Comparison of ENCODE assay signal across 22 cellular contexts in the genomic region with DNA sequence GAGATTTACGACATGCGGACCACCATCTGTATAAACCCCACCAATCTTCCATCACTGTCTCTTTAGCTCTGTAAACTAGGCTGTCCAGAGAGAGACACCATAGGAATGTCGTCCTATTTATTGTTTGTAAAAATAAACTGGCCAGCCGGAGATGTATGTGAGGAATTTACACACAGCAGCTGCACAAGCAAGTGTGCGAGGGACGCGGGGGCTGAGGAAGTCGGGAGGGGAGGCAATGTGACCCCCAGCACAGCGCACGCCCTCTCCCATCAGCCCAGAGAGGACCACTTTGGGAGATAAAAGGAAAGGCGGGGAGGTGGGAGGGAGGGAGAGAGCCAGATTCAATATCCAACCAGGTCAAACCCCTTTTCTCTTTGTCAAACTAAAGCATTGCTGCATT.
DNase-seq lines count a peak whose midpoint lies in the region; ATAC-seq and TF ChIP-seq lines count a peak whose summit lies in the region.
"Had no signal": no experiment of that assay in that cellular context is flagged by ENCODE, and none has a peak within 500 bp of the region (broad histone marks: within the 10 kb centered on the region; RNA-seq: fewer than 3 reads in every experiment).

No MANE protein-coding gene starts in this region.

- no peak overlapping the region for H3K4me2 ChIP-seq in IMR-90 (ENCODE audit: low read depth, low read length)
- H3K4me2 ChIP-seq in neuronal stem cell (ENCODE audit: insufficient read depth, low read length, poor library complexity, severe bottlenecking): no peak overlapping the region
- H3K4me2 ChIP-seq: BLaER1 treated with 17β-estradiol and CSF1 and Interleukin-3, amounts not matched to agents 10 nM and 100 nM had no signal

- H3K4me1 ChIP-seq in IMR-90 (ENCODE audit: control insufficient read depth, insufficient read depth, low read length) (no peaks in the 10 kb centered on the region), neuronal stem cell (ENCODE audit: control insufficient read depth in 2 of 2, insufficient read depth in 1 of 2, low read depth in 1 of 2, low read length in 2 of 2) (peaks cover 7% of the 10 kb centered on the region in 2 donors)
- H3K4me1 ChIP-seq: BE2C; BLaER1 treated with 17β-estradiol and CSF1 and Interleukin-3, amounts not matched to agents 10 nM and 100 nM had no signal

- no peak overlapping the region for H2AK5ac ChIP-seq in IMR-90 (ENCODE audit: low read depth, low read length)
- H2AK5ac ChIP-seq in neuronal stem cell (ENCODE audit: low read depth, low read length): no peak overlapping the region

- no peaks in the 10 kb centered on the region for H3K27me3 Mint-ChIP-seq in nephron (ENCODE audit: low read depth)

- no peak for DNase-seq in IMR-90
- DNase-seq in left kidney (ENCODE audit: low read depth, low spot score): peak; percentile 94
- DNase-seq in neuronal stem cell (ENCODE audit: low spot score): no peak
- DNase-seq in kidney glomerular epithelial cell (lab: John Stamatoyannopoulos, UW): no peak
- DNase-seq in SHP77 treated with DMSO at 0.1 percent for 48 hours (lab: John Stamatoyannopoulos, UW): no peak
- no peak for DNase-seq in left cardiac atrium
- DNase-seq: BE2C; CD4-positive, alpha-beta T cell; CD8-positive, alpha-beta memory T cell; DMS 273 treated with DMSO at 0.1 percent for 48 hours; DMS79; EL; GDM1; GOT3; H7; HCEC 1CT had no signal

- H3K4me3 ChIP-seq in IMR-90 (ENCODE audit: insufficient read depth, low read depth, low read length): no peak overlapping the region
- no peak overlapping the region for H3K4me3 ChIP-seq in neuronal stem cell (ENCODE audit: low read length in 2 of 2)
- H3K4me3 ChIP-seq: BLaER1 treated with 17β-estradiol and CSF1 and Interleukin-3, amounts not matched to agents 10 nM and 100 nM; GM12878 had no signal

- H3K27me3 ChIP-seq in IMR-90 (ENCODE audit: control insufficient read depth, insufficient read depth, low read length): peaks cover 2% of the 10 kb centered on the region; the same call in 1 of the 2 replicates
- H3K27me3 ChIP-seq in neuronal stem cell (ENCODE audit: control insufficient read depth in 3 of 3, insufficient read depth in 3 of 3, low read depth in 1 of 3, low read length in 3 of 3): no peaks in the 10 kb centered on the region
- H3K27me3 ChIP-seq: BE2C; BLaER1 treated with 17β-estradiol and CSF1 and Interleukin-3, amounts not matched to agents 10 nM and 100 nM had no signal

- no peak for TF ChIP-seq RAD21 in IMR-90 (IDR thresholded peaks at IDR 0.05; ENCODE audit: low read length)

- in situ Hi-C loops in IMR-90 (cut with MboI; ENCODE audit: low sequenced_read_pairs): no loop called here

- no peak overlapping the region for H2BK15ac ChIP-seq in IMR-90 (ENCODE audit: low read depth, low read length)
- peak overlapping the region; percentile 75 for H2BK15ac ChIP-seq in neuronal stem cell (ENCODE audit: low read length)

- POLR2A ChIA-PET in IMR-90 (lab: Charles Lee; ENCODE audit: unreplicated experiment): no interaction called here

- H2BK120ac ChIP-seq in IMR-90 (ENCODE audit: low read depth, low read length): 0 out of 2 replicates have a peak overlapping the region, but pooled peaks have one; percentile 15
- no peak overlapping the region for H2BK120ac ChIP-seq in neuronal stem cell (ENCODE audit: low read depth, low read length)

- no peak overlapping the region for H3K18ac ChIP-seq in IMR-90 (ENCODE audit: low read depth, low read length)
- peak overlapping the region; percentile 79 for H3K18ac ChIP-seq in neuronal stem cell (ENCODE audit: low read length)

- intact Hi-C loops in IMR-90 (cut with micrococcal nuclease): no loop called here
- intact Hi-C loops in left cardiac atrium (cut with DNase I): no loop called here

- H3K9ac ChIP-seq in IMR-90 (ENCODE audit: low read depth, low read length) (no peak overlapping the region), neuronal stem cell (ENCODE audit: low read depth, low read length, poor library complexity) (no peak overlapping the region)
- H3K9ac ChIP-seq: BLaER1 treated with 17β-estradiol and CSF1 and Interleukin-3, amounts not matched to agents 10 nM and 100 nM had no signal

- no peak overlapping the region for H2BK20ac ChIP-seq in IMR-90 (ENCODE audit: low read depth, low read length)

- H3K79me1 ChIP-seq in IMR-90 (ENCODE audit: low read depth in 1 of 2, low read length in 2 of 2): no peaks in the 10 kb centered on the region
- H3K79me1 ChIP-seq in neuronal stem cell (ENCODE audit: low read depth, low read length): no peaks in the 10 kb centered on the region

- H3K23ac ChIP-seq in IMR-90 (ENCODE audit: low read depth, low read length) (no peak overlapping the region), neuronal stem cell (ENCODE audit: low read depth, low read length, poor library complexity) (no peak overlapping the region)

- H3K9me3 Mint-ChIP-seq in nephron: no peaks in the 10 kb centered on the region

- peak overlapping the region; percentile 39 for H2AFZ ChIP-seq in IMR-90 (replicated peaks; ENCODE audit: low read length, poor library complexity)
- H2AFZ ChIP-seq in neuronal stem cell (ENCODE audit: low read length): no peak overlapping the region

- BruUV-seq in IMR-90 (replicated peaks; lab: Mats Ljungman, UMichigan): no TSS peak

- TF ChIP-seq POLR2A in IMR-90 (IDR thresholded peaks at IDR 0.05; ENCODE audit: low read depth, low read length): no peak

- H3K27ac ChIP-seq in IMR-90 (ENCODE audit: insufficient read depth, low read length) (no peak overlapping the region), neuronal stem cell (replicated peaks; ENCODE audit: low read length) (no peak overlapping the region)
- H3K27ac ChIP-seq: 22Rv1; BLaER1 treated with 17β-estradiol and CSF1 and Interleukin-3, amounts not matched to agents 10 nM and 100 nM had no signal

- no peak overlapping the region for H3K14ac ChIP-seq in IMR-90 (replicated peaks; ENCODE audit: low read depth, low read length)
- no peak overlapping the region for H3K14ac ChIP-seq in neuronal stem cell (ENCODE audit: low read length)

- H4K20me1 ChIP-seq in IMR-90 (ENCODE audit: insufficient read depth, low read length): no peaks in the 10 kb centered on the region
- H4K20me1 ChIP-seq: BLaER1 treated with 17β-estradiol and CSF1 and Interleukin-3, amounts not matched to agents 10 nM and 100 nM had no signal

- H3K9me1 ChIP-seq in IMR-90 (ENCODE audit: insufficient read depth, low read length): peaks cover 3% of the 10 kb centered on the region; the same call in 1 of the 2 replicates

- H2BK5ac ChIP-seq in IMR-90 (ENCODE audit: low read depth, low read length, poor library complexity, severe bottlenecking) (no peak overlapping the region), neuronal stem cell (ENCODE audit: low read length) (no peak overlapping the region)

- H4K91ac ChIP-seq in IMR-90 (ENCODE audit: insufficient read depth, low read depth, low read length) (no peak overlapping the region), neuronal stem cell (ENCODE audit: low read depth, low read length, poor library complexity) (no peak overlapping the region)

- no peaks in the 10 kb centered on the region for H3K36me3 ChIP-seq in IMR-90 (ENCODE audit: control insufficient read depth, insufficient read depth, low read length)
- H3K36me3 ChIP-seq in neuronal stem cell (replicated peaks in 1 of 2; ENCODE audit: control insufficient read depth in 2 of 2, insufficient read depth in 2 of 2, low read length in 2 of 2): no peaks in the 10 kb centered on the region
- H3K36me3 ChIP-seq: BE2C; BLaER1 treated with 17β-estradiol and CSF1 and Interleukin-3, amounts not matched to agents 10 nM and 100 nM had no signal

- no peak overlapping the region for H2AK9ac ChIP-seq in IMR-90 (replicated peaks; ENCODE audit: low read depth, low read length, poor library complexity)

- no peaks in the 10 kb centered on the region for H3K36me3 Mint-ChIP-seq in nephron (ENCODE audit: low read depth)
- H3K36me3 Mint-ChIP-seq: CD14-positive monocyte; CD8-positive, alpha-beta memory T cell had no signal

- no peak overlapping the region for H4K5ac ChIP-seq in IMR-90 (ENCODE audit: low read depth, low read length)

- WGBS in IMR-90 (ENCODE audit: extremely low coverage in 2 of 2, insufficient read length in 1 of 2), 2 experiments: no CpG with 5 or more reads among the region's 11 CpGs
- no CpG with 5 or more reads among the region's 11 CpGs for WGBS in neuronal stem cell (ENCODE audit: extremely low coverage in 2 of 2, insufficient read length in 2 of 2, insufficient replicate concordance in 1 of 2), 2 donors

- CTCF ChIA-PET in IMR-90 (lab: Yijun Ruan, JAX): no interaction called here

- peak overlapping the region; percentile 11 to 73 (median 73) for H3K27ac Mint-ChIP-seq in nephron
- H3K27ac Mint-ChIP-seq: CD14-positive monocyte; CD4-positive, alpha-beta T cell; CD8-positive, alpha-beta memory T cell had no signal

- dilution Hi-C loops in IMR-90 (cut with HindIII; ENCODE audit: low sequenced_read_pairs, unreplicated experiment): no loop called here

- H2BK12ac ChIP-seq in neuronal stem cell (ENCODE audit: low read length): no peak overlapping the region

- H4K8ac ChIP-seq in IMR-90 (ENCODE audit: low read depth in 2 of 2, low read length in 2 of 2) (no peak overlapping the region), neuronal stem cell (ENCODE audit: low read depth, low read length) (no peak overlapping the region)

- no peak overlapping the region for H3K4ac ChIP-seq in IMR-90 (ENCODE audit: low read depth, low read length)
- H3K4ac ChIP-seq in neuronal stem cell (ENCODE audit: low read length): no peak overlapping the region

- no peak overlapping the region for H3K56ac ChIP-seq in IMR-90 (ENCODE audit: extremely low read depth, insufficient read depth, low read length)

- H3K4me3 Mint-ChIP-seq in nephron: no peak overlapping the region
- H3K4me3 Mint-ChIP-seq: CD14-positive monocyte; CD4-positive, alpha-beta T cell; CD8-positive, alpha-beta memory T cell had no signal

- peaks cover 25% of the 10 kb centered on the region for H3K4me1 Mint-ChIP-seq in nephron
- H3K4me1 Mint-ChIP-seq: CD14-positive monocyte; CD8-positive, alpha-beta memory T cell had no signal

- H3K9me3 ChIP-seq in IMR-90 (ENCODE audit: control insufficient read depth, insufficient read depth, low read length) (no peaks in the 10 kb centered on the region; the same call in 1 of the 2 replicates), neuronal stem cell (replicated peaks in 1 of 2; ENCODE audit: control insufficient read depth in 2 of 2, insufficient read depth in 1 of 2, low read depth in 1 of 2, low read length in 2 of 2) (peaks cover 0 to 1% of the 10 kb centered on the region in 2 donors)
- H3K9me3 ChIP-seq: BE2C had no signal

- TF ChIP-seq CTCF in IMR-90 (conservative IDR thresholded peaks at IDR 0.05; ENCODE audit: low read depth, low read length): no peak
- TF ChIP-seq CTCF in nephron (IDR thresholded peaks at IDR 0.05; ENCODE audit: unreplicated experiment in 3 of 3): no peak

- ATAC-seq in IMR-90 (ENCODE audit: low read depth) (no peak), GM19328 (IDR thresholded peaks at IDR 0.05; ENCODE audit: unreplicated experiment) (no peak), left cardiac atrium (no peak)
- ATAC-seq: GM12878 had no signal

TF ChIP-seq in IMR-90, 13 proteins besides CTCF, POLR2A, EP300 and RAD21 (continues in another document):
- no peak for TF ChIP-seq RCOR1 (IDR thresholded peaks at IDR 0.05; ENCODE audit: insufficient replicate concordance, low read length)
- no peak for TF ChIP-seq RFX5 (IDR thresholded peaks at IDR 0.05; ENCODE audit: low read depth, low read length)
